Comparison of ENCODE assay signal across 35 cellular contexts in the genomic region with DNA sequence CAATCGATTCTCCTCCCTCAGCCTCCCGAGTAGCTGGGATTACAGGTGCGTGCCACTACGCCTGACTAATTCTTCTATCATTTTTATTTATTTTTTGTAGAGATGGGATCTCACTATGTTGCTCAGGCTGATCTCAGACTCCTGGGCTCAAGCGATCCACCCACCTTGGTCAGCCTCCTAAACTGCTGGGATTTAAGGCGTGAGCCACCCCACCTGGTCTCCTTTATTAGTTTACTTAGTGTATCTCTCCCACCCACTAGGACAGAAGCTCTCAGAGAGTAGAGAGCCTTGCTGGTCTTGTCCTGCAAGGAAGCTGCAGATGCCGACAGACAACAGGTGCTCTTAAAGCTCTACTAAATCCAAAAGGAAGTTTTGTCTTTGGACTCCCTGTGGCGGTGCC. TPM values are rescaled to one million over a fixed set of nuclear protein-coding genes. Genes with fewer than 3 reads are reported as not detected.
"Had no signal": no experiment of that assay in that cellular context is flagged by ENCODE, and none has a peak within 500 bp of the region (broad histone marks: within the 10 kb centered on the region; RNA-seq: fewer than 3 reads in every experiment).

No MANE protein-coding gene starts in this region.

- ATAC-seq: activated CD8-positive, alpha-beta memory T cell treated with anti-CD3 and anti-CD28 coated beads, Interleukin-2, amount 10 ng/mL, durations not matched to agents 7 days and 5 days; activated CD8-positive, alpha-beta T cell treated with anti-CD3 and anti-CD28 coated beads, Interleukin-2, amount 10 ng/mL, durations not matched to agents 7 days and 5 days; activated naive CD8-positive, alpha-beta T cell treated with anti-CD3 and anti-CD28 coated beads, Interleukin-2, amount 50 U/mL, for 24 hours had no signal

- H3K4me3 ChIP-seq: ascending aorta, cardiac muscle cell had no signal

- H3K9me3 Mint-ChIP-seq: activated B cell treated with CpG ODN at 0.5 μM for 24 hours; activated CD4-positive, alpha-beta T cell treated with anti-CD3 and anti-CD28 coated beads, Interleukin-2, amount 10 ng/mL, durations not matched to agents 24 days and 14 days; activated naive CD4-positive, alpha-beta T cell treated with anti-CD3 and anti-CD28 coated beads, Interleukin-2, amount 10 ng/mL, durations not matched to agents 7 days and 5 days; activated naive CD4-positive, alpha-beta T cell treated with anti-CD3 and anti-CD28 coated beads, Interleukin-2, amount 50 U/mL, for 24 hours; activated naive CD8-positive, alpha-beta T cell treated with anti-CD3 and anti-CD28 coated beads, Interleukin-2, amount 50 U/mL, for 24 hours; activated T-cell treated with anti-CD3 and anti-CD28 coated beads, Interleukin-2, amount 50 U/mL, for 24 hours; activated T-helper 2 cell treated with anti-CD3 and anti-CD28 coated beads, Interferon-gamma antibody, Interleukin-2, Interleukin-4, amounts not matched to agents 10 μg/mL and 5 μg/mL and 100 μg/mL, durations not matched to agents 14 hours and 24 hours and 36 hours; central memory CD8-positive, alpha-beta T cell; T-helper 1 cell treated with Interleukin-12 subunit alpha and Interleukin-12 subunit beta and Interleukin-4 antibody, amounts not matched to agents 30 μg/mL and 1 μg/mL, for 36 hours; T-helper 2 cell treated with Interferon-gamma antibody and Interleukin-4, amounts not matched to agents 5 μg/mL and 100 μg/mL, for 36 hours had no signal

- H3K36me3 ChIP-seq: ascending aorta, cardiac muscle cell had no signal

- H3K9me3 ChIP-seq: ascending aorta had no signal

- H3K4me1 Mint-ChIP-seq: activated B cell treated with CpG ODN at 0.5 μM for 24 hours; activated CD8-positive, alpha-beta memory T cell treated with anti-CD3 and anti-CD28 coated beads, Interleukin-2, amount 10 ng/mL, durations not matched to agents 7 days and 5 days; activated naive CD4-positive, alpha-beta T cell treated with anti-CD3 and anti-CD28 coated beads, Interleukin-2, amount 10 ng/mL, durations not matched to agents 7 days and 5 days; activated naive CD4-positive, alpha-beta T cell treated with anti-CD3 and anti-CD28 coated beads, Interleukin-2, amount 50 U/mL, for 24 hours; activated naive CD8-positive, alpha-beta T cell treated with anti-CD3 and anti-CD28 coated beads, Interleukin-2, amount 50 U/mL, for 24 hours; brain; central memory CD8-positive, alpha-beta T cell had no signal

- DNase-seq: activated B cell treated with CpG ODN at 0.5 μM for 24 hours; activated CD4-positive, alpha-beta memory T cell treated with anti-CD3 and anti-CD28 coated beads for 36 hours; activated CD4-positive, alpha-beta T cell treated with anti-CD3 and anti-CD28 coated beads for 4 hours; activated CD4-positive, alpha-beta T cell treated with anti-CD3 and anti-CD28 coated beads, Interleukin-2, amount 10 ng/mL, durations not matched to agents 24 days and 14 days; activated CD4-positive, alpha-beta T cell treated with anti-CD3 and anti-CD28 coated beads, Interleukin-2, amount 50 U/mL, for 1 hour; activated CD4-positive, alpha-beta T cell treated with anti-CD3 and anti-CD28 coated beads, Interleukin-2, amount 50 U/mL, for 4 hours; activated CD4-positive, CD25-positive, alpha-beta regulatory T cell treated with anti-CD3 and anti-CD28 coated beads, Interleukin-2, amount 50 U/mL, for 72 hours; activated CD8-positive, alpha-beta memory T cell treated with anti-CD3 and anti-CD28 coated beads for 24 hours; activated CD8-positive, alpha-beta memory T cell treated with anti-CD3 and anti-CD28 coated beads, Interleukin-2, amount 10 ng/mL, durations not matched to agents 7 days and 5 days; activated CD8-positive, alpha-beta memory T cell treated with anti-CD3 and anti-CD28 coated beads, Interleukin-2, amount 50 U/mL, for 48 hours; activated CD8-positive, alpha-beta T cell treated with anti-CD3 and anti-CD28 coated beads, Interleukin-2, amount 10 ng/mL, durations not matched to agents 7 days and 5 days; activated effector memory CD4-positive, alpha-beta T cell treated with Interleukin-2 at 50 U/mL for 16 hours; activated gamma-delta T cell; activated naive CD4-positive, alpha-beta T cell treated with anti-CD3 and anti-CD28 coated beads, Interleukin-2, amount 10 ng/mL, durations not matched to agents 7 days and 5 days; activated naive CD4-positive, alpha-beta T cell treated with Interleukin-2 at 50 U/mL for 16 hours; activated naive CD8-positive, alpha-beta T cell treated with anti-CD3 and anti-CD28 coated beads, Interleukin-2, amount 10 ng/mL, durations not matched to agents 7 days and 5 days; activated naive CD8-positive, alpha-beta T cell treated with anti-CD3 and anti-CD28 coated beads, Interleukin-2, amount 50 U/mL, for 24 hours; activated T-cell treated with anti-CD3 and anti-CD28 coated beads, Interleukin-2, amount 50 U/mL, for 24 hours; activated T-cell treated with anti-CD3 and anti-CD28 coated beads, Interleukin-2, amount 50 U/mL, for 48 hours; amygdala; anterior cingulate cortex; caudate nucleus; cerebellar nuclear complex; T-helper 2 cell; T-helper 9 cell had no signal

- H3K4me3 Mint-ChIP-seq: activated B cell treated with CpG ODN at 0.5 μM for 24 hours; activated CD4-positive, alpha-beta memory T cell treated with anti-CD3 and anti-CD28 coated beads for 36 hours; activated CD4-positive, alpha-beta T cell treated with anti-CD3 and anti-CD28 coated beads, Interleukin-2, amount 10 ng/mL, durations not matched to agents 24 days and 14 days; activated CD8-positive, alpha-beta memory T cell treated with anti-CD3 and anti-CD28 coated beads, Interleukin-2, amount 10 ng/mL, durations not matched to agents 7 days and 5 days; activated CD8-positive, alpha-beta T cell treated with anti-CD3 and anti-CD28 coated beads, Interleukin-2, amount 10 ng/mL, durations not matched to agents 7 days and 5 days; activated naive CD4-positive, alpha-beta T cell treated with anti-CD3 and anti-CD28 coated beads, Interleukin-2, amount 10 ng/mL, durations not matched to agents 7 days and 5 days; activated naive CD4-positive, alpha-beta T cell treated with anti-CD3 and anti-CD28 coated beads, Interleukin-2, amount 50 U/mL, for 24 hours; activated naive CD8-positive, alpha-beta T cell; activated naive CD8-positive, alpha-beta T cell treated with anti-CD3 and anti-CD28 coated beads, Interleukin-2, amount 10 ng/mL, durations not matched to agents 7 days and 5 days; activated naive CD8-positive, alpha-beta T cell treated with anti-CD3 and anti-CD28 coated beads, Interleukin-2, amount 50 U/mL, for 24 hours; activated T-cell treated with anti-CD3 and anti-CD28 coated beads, Interleukin-2, amount 50 U/mL, for 24 hours; brain; central memory CD8-positive, alpha-beta T cell; T-helper 1 cell treated with Interleukin-12 subunit alpha and Interleukin-12 subunit beta and Interleukin-4 antibody, amounts not matched to agents 30 μg/mL and 1 μg/mL, for 36 hours; T-helper 2 cell treated with Interferon-gamma antibody and Interleukin-4, amounts not matched to agents 5 μg/mL and 100 μg/mL, for 36 hours had no signal

- H3K36me3 Mint-ChIP-seq: activated CD4-positive, alpha-beta memory T cell treated with anti-CD3 and anti-CD28 coated beads for 36 hours; activated CD8-positive, alpha-beta memory T cell treated with anti-CD3 and anti-CD28 coated beads, Interleukin-2, amount 10 ng/mL, durations not matched to agents 7 days and 5 days; activated naive CD4-positive, alpha-beta T cell treated with anti-CD3 and anti-CD28 coated beads, Interleukin-2, amount 10 ng/mL, durations not matched to agents 7 days and 5 days; activated naive CD4-positive, alpha-beta T cell treated with anti-CD3 and anti-CD28 coated beads, Interleukin-2, amount 50 U/mL, for 24 hours; activated naive CD8-positive, alpha-beta T cell; activated naive CD8-positive, alpha-beta T cell treated with anti-CD3 and anti-CD28 coated beads, Interleukin-2, amount 10 ng/mL, durations not matched to agents 7 days and 5 days; brain had no signal

- H3K4me1 ChIP-seq: ascending aorta had no signal

- H3K27ac Mint-ChIP-seq: activated B cell treated with CpG ODN at 0.5 μM for 24 hours; activated CD4-positive, alpha-beta memory T cell treated with anti-CD3 and anti-CD28 coated beads for 36 hours; activated CD4-positive, alpha-beta T cell treated with anti-CD3 and anti-CD28 coated beads, Interleukin-2, amount 10 ng/mL, durations not matched to agents 24 days and 14 days; activated CD8-positive, alpha-beta memory T cell treated with anti-CD3 and anti-CD28 coated beads, Interleukin-2, amount 10 ng/mL, durations not matched to agents 7 days and 5 days; activated CD8-positive, alpha-beta T cell treated with anti-CD3 and anti-CD28 coated beads, Interleukin-2, amount 10 ng/mL, durations not matched to agents 7 days and 5 days; activated naive CD4-positive, alpha-beta T cell treated with anti-CD3 and anti-CD28 coated beads, Interleukin-2, amount 10 ng/mL, durations not matched to agents 7 days and 5 days; activated naive CD4-positive, alpha-beta T cell treated with anti-CD3 and anti-CD28 coated beads, Interleukin-2, amount 50 U/mL, for 24 hours; activated naive CD8-positive, alpha-beta T cell; activated naive CD8-positive, alpha-beta T cell treated with anti-CD3 and anti-CD28 coated beads, Interleukin-2, amount 10 ng/mL, durations not matched to agents 7 days and 5 days; activated naive CD8-positive, alpha-beta T cell treated with anti-CD3 and anti-CD28 coated beads, Interleukin-2, amount 50 U/mL, for 24 hours; activated T-cell treated with anti-CD3 and anti-CD28 coated beads, Interleukin-2, amount 50 U/mL, for 24 hours; activated T-helper 2 cell treated with anti-CD3 and anti-CD28 coated beads, Interferon-gamma antibody, Interleukin-2, Interleukin-4, amounts not matched to agents 10 μg/mL and 5 μg/mL and 100 μg/mL, durations not matched to agents 14 hours and 24 hours and 36 hours; brain; T-helper 1 cell treated with Interleukin-12 subunit alpha and Interleukin-12 subunit beta and Interleukin-4 antibody, amounts not matched to agents 30 μg/mL and 1 μg/mL, for 36 hours; T-helper 2 cell treated with Interferon-gamma antibody and Interleukin-4, amounts not matched to agents 5 μg/mL and 100 μg/mL, for 36 hours had no signal

RNA-seq across cellular contexts. Expression of a gene that starts 2.5 kb away (rescaled TPM):
- total RNA-seq: activated B cell treated with CpG ODN at 0.5 μM for 24 hours; activated CD4-positive, alpha-beta memory T cell treated with anti-CD3 and anti-CD28 coated beads for 36 hours; activated CD4-positive, alpha-beta T cell treated with anti-CD3 and anti-CD28 coated beads, Interleukin-2, amount 10 ng/mL, durations not matched to agents 24 days and 14 days; activated CD8-positive, alpha-beta memory T cell treated with anti-CD3 and anti-CD28 coated beads, Interleukin-2, amount 10 ng/mL, durations not matched to agents 7 days and 5 days; activated CD8-positive, alpha-beta T cell treated with anti-CD3 and anti-CD28 coated beads, Interleukin-2, amount 10 ng/mL, durations not matched to agents 7 days and 5 days; activated naive CD8-positive, alpha-beta T cell treated with anti-CD3 and anti-CD28 coated beads, Interleukin-2, amount 10 ng/mL, durations not matched to agents 7 days and 5 days; activated T-helper 2 cell treated with anti-CD3 and anti-CD28 coated beads, Interferon-gamma antibody, Interleukin-2, Interleukin-4, amounts not matched to agents 10 μg/mL and 5 μg/mL and 100 μg/mL, durations not matched to agents 14 hours and 24 hours and 36 hours; ascending aorta had no signal

RNA-seq across cellular contexts. Expression of a gene that starts 11.6 kb away (rescaled TPM):
- total RNA-seq: activated B cell treated with CpG ODN at 0.5 μM for 24 hours, ascending aorta, bronchial epithelial cell had no signal

RNA-seq across cellular contexts. Expression of a gene that starts 28.8 kb away (rescaled TPM):
- total RNA-seq: activated B cell treated with CpG ODN at 0.5 μM for 24 hours had no signal
